In genomic region chr9:122218885-122219855, GRCh38 we compare ENCODE assay signal across 1 cellular context.
TF ChIP-seq lines count a peak whose summit lies in the region.

No MANE protein-coding gene starts in this region.

TF ChIP-seq in H1, 55 proteins besides CTCF, POLR2A, EP300 and RAD21:
- peak; percentile 97 for TF ChIP-seq EZH2 (IDR thresholded peaks at IDR 0.05; ENCODE audit: low read depth, low read length, severe bottlenecking)
- no peak for TF ChIP-seq MAFK (IDR thresholded peaks at IDR 0.05; ENCODE audit: low read depth, low read length)
- TF ChIP-seq RNF2 (IDR thresholded peaks at IDR 0.05; ENCODE audit: borderline replicate concordance, low read depth, low read length, missing control alignments, poor library complexity, severe bottlenecking), result peak; percentile 93
- no peak for TF ChIP-seq SIN3A (conservative IDR thresholded peaks at IDR 0.05 in 1 of 2, IDR thresholded peaks at IDR 0.05 in 1 of 2; ENCODE audit: low read depth in 1 of 2, low read length in 2 of 2)
- TF ChIP-seq RBBP5 (IDR thresholded peaks at IDR 0.05; ENCODE audit: borderline replicate concordance, low read depth, low read length), result peak; percentile 49; the same call in 1 of the 2 replicates
- no peak for TF ChIP-seq EGR1 (IDR thresholded peaks at IDR 0.05; ENCODE audit: borderline replicate concordance, low read depth, low read length)
- peak; percentile 95 for TF ChIP-seq SUZ12 (IDR thresholded peaks at IDR 0.05; ENCODE audit: low read length)
- peak; percentile 67 for TF ChIP-seq CTBP2 (IDR thresholded peaks at IDR 0.05; ENCODE audit: borderline replicate concordance, insufficient read depth, insufficient read length, low read length)
- TF ChIP-seq YY1 (IDR thresholded peaks at IDR 0.05; ENCODE audit: low read depth, low read length), result no peak
- 0 out of 2 replicates have a peak, but pooled peaks have one; percentile 73 for TF ChIP-seq CBX8 (IDR thresholded peaks at IDR 0.05; ENCODE audit: borderline replicate concordance, low read depth, low read length)
- no peak for TF ChIP-seq BCL11A (IDR thresholded peaks at IDR 0.05; ENCODE audit: low read depth in 2 of 2, low read length in 2 of 2)
- no peak for TF ChIP-seq GABPA (IDR thresholded peaks at IDR 0.05; ENCODE audit: borderline replicate concordance, insufficient read depth, low read length)
- peak; percentile 60 for TF ChIP-seq KDM4A (IDR thresholded peaks at IDR 0.05; ENCODE audit: low read depth, low read length, severe bottlenecking)
- 0 out of 2 replicates have a peak, but pooled peaks have one; percentile 31 for TF ChIP-seq CEBPB (IDR thresholded peaks at IDR 0.05; ENCODE audit: low read depth, low read length)
- 0 out of 2 replicates have a peak, but pooled peaks have one; percentile 25 for TF ChIP-seq TCF12 (IDR thresholded peaks at IDR 0.05; ENCODE audit: low read depth, low read length)
